Comparison of ENCODE assay signal across 8 cellular contexts in the genomic region with DNA sequence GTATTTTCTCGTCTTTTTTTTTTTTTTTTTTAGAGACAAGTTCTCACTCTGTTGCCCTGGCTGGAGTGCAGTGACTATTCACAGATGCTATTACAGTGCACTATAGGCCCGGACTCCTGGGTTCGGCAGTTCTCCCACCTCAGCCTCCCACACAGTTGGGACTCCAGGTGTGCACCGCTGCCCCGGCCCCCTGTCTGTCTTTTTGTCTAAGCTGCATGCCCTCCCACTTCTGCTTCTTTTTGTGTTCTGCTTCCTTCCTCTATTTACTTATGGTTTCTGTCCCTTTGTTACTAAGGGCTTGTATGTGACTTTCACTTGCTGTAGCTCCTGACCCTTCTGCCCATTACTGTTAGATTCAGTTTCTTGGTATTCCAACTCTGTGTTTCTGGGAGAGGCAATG. TPM values are rescaled to one million over a fixed set of nuclear protein-coding genes. Genes with fewer than 3 reads are reported as not detected.
DNase-seq lines count a peak whose midpoint lies in the region; ATAC-seq, FAIRE-seq and TF ChIP-seq lines count a peak whose summit lies in the region.

No MANE protein-coding gene starts in this region.

- peak overlapping the region; percentile 84 to 92 (median 91) for H3K27ac Mint-ChIP-seq in naive thymus-derived CD4-positive, alpha-beta T cell

- intact Hi-C loops in OCI-LY7 (cut with micrococcal nuclease; ENCODE audit: unreplicated experiment), result loop anchor here (1.0 kb wide), 2 partner anchors 21 to 25 kb away; a partner anchor contains a TSS
- intact Hi-C loops in naive thymus-derived CD4-positive, alpha-beta T cell (cut with micrococcal nuclease), result loop anchor here (1.0 to 10.0 kb wide), 2 partner anchors 9 to 720 kb away; a partner anchor contains a TSS

- peak overlapping the region; percentile 58 for H3K4me3 ChIP-seq in OCI-LY7 (ENCODE audit: low read depth, low read length, poor library complexity, severe bottlenecking)
- peak overlapping the region; percentile 62 for H3K4me3 ChIP-seq in naive thymus-derived CD4-positive, alpha-beta T cell (ENCODE audit: low read length)

- ATAC-seq in GM18505 (IDR thresholded peaks at IDR 0.05; ENCODE audit: unreplicated experiment) (peak; percentile 38), HG02588 (IDR thresholded peaks at IDR 0.05; ENCODE audit: unreplicated experiment) (peak; percentile 53)
- peak; percentile 23 for ATAC-seq in naive thymus-derived CD4-positive, alpha-beta T cell

- no peak for FAIRE-seq in RCC 7860 (lab: Jason Lieb, UNC)

- H2AFZ ChIP-seq in OCI-LY7 (ENCODE audit: low read length), result no peak overlapping the region

- no peak for TF ChIP-seq POLR2A in GM18505 (IDR thresholded peaks at IDR 0.05; ENCODE audit: borderline replicate concordance, extremely low read depth, insufficient read depth, insufficient read length)

- no peak for TF ChIP-seq CTCF in OCI-LY7 (conservative IDR thresholded peaks at IDR 0.05; ENCODE audit: low read length)

- H3K4me2 ChIP-seq in OCI-LY7 (ENCODE audit: low read length), result peak overlapping the region; percentile 91

- peak overlapping the region; percentile 97 for H3K27ac ChIP-seq in OCI-LY7 (ENCODE audit: low read depth, low read length, poor library complexity, severe bottlenecking)
- peak overlapping the region; percentile 68 for H3K27ac ChIP-seq in naive thymus-derived CD4-positive, alpha-beta T cell (ENCODE audit: low read depth, low read length)

- H3K36me3 ChIP-seq in OCI-LY7 (ENCODE audit: insufficient read depth, low read length), result peaks cover 61% of the 10 kb centered on the region
- peaks cover 0 to 7% (median 0%) of the 10 kb centered on the region in 3 experiments for H3K36me3 ChIP-seq in naive thymus-derived CD4-positive, alpha-beta T cell (ENCODE audit: control insufficient read depth in 2 of 3, insufficient read depth in 3 of 3, low read length in 3 of 3)

- no peaks in the 10 kb centered on the region for H3K9me3 ChIP-seq in OCI-LY7 (ENCODE audit: low read length)
- H3K9me3 ChIP-seq in naive thymus-derived CD4-positive, alpha-beta T cell (ENCODE audit: control insufficient read depth in 2 of 3, low read length in 3 of 3), result no peaks in the 10 kb centered on the region

- H3K9me3 Mint-ChIP-seq in naive thymus-derived CD4-positive, alpha-beta T cell, result peaks cover 0 to 4% (median 0%) of the 10 kb centered on the region in 11 donors

- peaks cover 50% of the 10 kb centered on the region for H3K79me2 ChIP-seq in OCI-LY7 (ENCODE audit: insufficient read depth, low read depth, low read length)

- no peaks in the 10 kb centered on the region for H3K9me2 ChIP-seq in OCI-LY7 (ENCODE audit: insufficient read depth, low read length)

- H4K20me1 ChIP-seq in OCI-LY7 (ENCODE audit: insufficient read depth, low read length), result no peaks in the 10 kb centered on the region

- no peaks in the 10 kb centered on the region for H3K27me3 ChIP-seq in naive thymus-derived CD4-positive, alpha-beta T cell (ENCODE audit: control insufficient read depth in 2 of 2, insufficient read depth in 2 of 2, low read length in 2 of 2)

- CTCF ChIA-PET in OCI-LY7 (lab: Charles Lee; ENCODE audit: unreplicated experiment), result interaction anchor here (0.5 to 2.1 kb wide), 5 partner anchors 12 to 607 kb away, joined by 3 to 15 read pairs (median 5); a partner anchor contains a TSS
- CTCF ChIA-PET in naive thymus-derived CD4-positive, alpha-beta T cell (lab: Charles Lee), result interaction anchor here (0.7 to 27.4 kb wide), 7 partner anchors 9 to 1025 kb away, joined by 3 to 317 read pairs (median 18); a partner anchor contains a TSS

- POLR2A ChIA-PET in OCI-LY7 (lab: Charles Lee), result interaction anchor here (0.6 to 2.6 kb wide), 12 partner anchors 9 to 1108 kb away, joined by 3 to 19 read pairs (median 6); a partner anchor contains a TSS
- POLR2A ChIA-PET in naive thymus-derived CD4-positive, alpha-beta T cell (lab: Charles Lee), result interaction anchor here (0.6 to 13.7 kb wide), 7 partner anchors 10 to 197 kb away, joined by 3 to 531 read pairs (median 18); a partner anchor contains a TSS

- no TSS peak for BruUV-seq in OCI-LY7 (replicated peaks; lab: Mats Ljungman, UMichigan)

- peaks cover 16 to 61% (median 34%) of the 10 kb centered on the region in 5 donors for H3K36me3 Mint-ChIP-seq in naive thymus-derived CD4-positive, alpha-beta T cell

- H3K4me1 ChIP-seq in OCI-LY7 (ENCODE audit: insufficient read depth, low read length, poor library complexity, severe bottlenecking), result peaks cover 99% of the 10 kb centered on the region
- H3K4me1 ChIP-seq in naive thymus-derived CD4-positive, alpha-beta T cell (ENCODE audit: control insufficient read depth in 2 of 2, insufficient read depth in 2 of 2, low read length in 2 of 2), result peaks cover 77 to 97% of the 10 kb centered on the region in 2 donors

- DNase-seq in OCI-LY7 (ENCODE audit: low spot score) (peak; percentile 95), DMS 273 treated with DMSO at 0.1 percent for 48 hours (lab: John Stamatoyannopoulos, UW) (no peak), RCC 7860 (ENCODE audit: low spot score) (no peak), DMS79 (lab: John Stamatoyannopoulos, UW) (no peak), NCI-H187 treated with DMSO at 0.1 percent for 48 hours (lab: John Stamatoyannopoulos, UW) (no peak)
- no peak for DNase-seq in naive thymus-derived CD4-positive, alpha-beta T cell

- peaks cover 82 to 97% (median 90%) of the 10 kb centered on the region in 7 donors for H3K4me1 Mint-ChIP-seq in naive thymus-derived CD4-positive, alpha-beta T cell

- peak overlapping the region; percentile 78 to 93 (median 84) for H3K4me3 Mint-ChIP-seq in naive thymus-derived CD4-positive, alpha-beta T cell

- H3K27me3 Mint-ChIP-seq in naive thymus-derived CD4-positive, alpha-beta T cell, result no peaks in the 10 kb centered on the region

RNA-seq across cellular contexts. Expression of a gene that starts 20.5 kb away (rescaled TPM):
- total RNA-seq in OCI-LY7 (2014; rRNA removed; shearing (Covaris generic)), result 50.9 and 53.1 TPM in 2 replicates
- total RNA-seq in OCI-LY7 (2022), result 79.5 and 98.8 TPM in 2 replicates
- 100 to 1,000 TPM; 112 to 248 (median 207) TPM for total RNA-seq in naive thymus-derived CD4-positive, alpha-beta T cell
- polyA plus RNA-seq in naive thymus-derived CD4-positive, alpha-beta T cell, result 10 to 100 TPM; 29.3 to 31.1 TPM

RNA-seq across cellular contexts. Expression of a gene that starts 25.9 kb away (rescaled TPM):
- 28.6 and 35.2 TPM in 2 replicates for total RNA-seq in OCI-LY7 (2014; rRNA removed; shearing (Covaris generic))
- total RNA-seq in OCI-LY7 (2022), result 33.4 and 35.8 TPM in 2 replicates
- 10 to 100 TPM; 31.4 to 50.3 (median 34.8) TPM for total RNA-seq in naive thymus-derived CD4-positive, alpha-beta T cell
- polyA plus RNA-seq in naive thymus-derived CD4-positive, alpha-beta T cell, result 10 to 100 TPM; 22.1 to 35.6 TPM

RNA-seq across cellular contexts. Expression of a gene that starts 26.0 kb away (rescaled TPM):
- 75.3 and 85.1 TPM in 2 replicates for total RNA-seq in OCI-LY7 (2014; rRNA removed; shearing (Covaris generic))
- 80.4 and 85.5 TPM in 2 replicates for total RNA-seq in OCI-LY7 (2022)
- 10 to 100 TPM; 60.8 to 95.1 (median 89.4) TPM for total RNA-seq in naive thymus-derived CD4-positive, alpha-beta T cell
- polyA plus RNA-seq in naive thymus-derived CD4-positive, alpha-beta T cell, result 10 to 100 TPM; 42.5 to 47.6 TPM

RNA-seq across cellular contexts. Expression of a gene that starts 39.7 kb away (rescaled TPM):
- total RNA-seq in OCI-LY7 (2014; rRNA removed; shearing (Covaris generic)), result 38.9 and 46.2 TPM in 2 replicates
- total RNA-seq in OCI-LY7 (2022), result 27.5 and 36.8 TPM in 2 replicates
- 10 to 100 TPM in 2 of 5 experiments, 1 to 10 TPM in 3; 8.5 to 16.8 (median 9.9) TPM for total RNA-seq in naive thymus-derived CD4-positive, alpha-beta T cell
- polyA plus RNA-seq in naive thymus-derived CD4-positive, alpha-beta T cell, result 10 to 100 TPM in 1 of 2 donors, 1 to 10 TPM in 1; 6.8 to 15.6 TPM

RNA-seq across cellular contexts. Expression of a gene that starts 48.9 kb away (rescaled TPM):
- 0.08 TPM in 1 of 2 replicates, not detected in the other for total RNA-seq in OCI-LY7 (2014; rRNA removed; shearing (Covaris generic))
- not detected in 2 replicates for total RNA-seq in OCI-LY7 (2022)
- total RNA-seq in naive thymus-derived CD4-positive, alpha-beta T cell, result not detected
- under 1 TPM; 0.11 to 0.29 TPM for polyA plus RNA-seq in naive thymus-derived CD4-positive, alpha-beta T cell
